Comparison of ENCODE assay signal across 9 cellular contexts in genomic region chr9:98107926-98108325, GRCh38. TPM values are rescaled to one million over a fixed set of nuclear protein-coding genes. Genes with fewer than 3 reads are reported as not detected.
DNase-seq lines count a peak whose midpoint lies in the region; ATAC-seq and TF ChIP-seq lines count a peak whose summit lies in the region.
"Had no signal": no experiment of that assay in that cellular context is flagged by ENCODE, and none has a peak within 500 bp of the region (broad histone marks: within the 10 kb centered on the region; RNA-seq: fewer than 3 reads in every experiment).

No MANE protein-coding gene starts in this region.

- H3K27ac ChIP-seq in osteoblast (ENCODE audit: low read depth, low read length) (no peak overlapping the region), neural progenitor cell (no peak overlapping the region)
- H3K27ac ChIP-seq: WERI-Rb-1 had no signal

- no peak overlapping the region for H3K4me3 Mint-ChIP-seq in activated CD4-positive, alpha-beta memory T cell treated with anti-CD3 and anti-CD28 coated beads, Interleukin-2, amount 10 ng/mL, durations not matched to agents 7 days and 5 days
- H3K4me3 Mint-ChIP-seq in neural progenitor cell, result no peak overlapping the region

- peaks cover 84% of the 10 kb centered on the region for H3K4me1 Mint-ChIP-seq in activated CD4-positive, alpha-beta memory T cell treated with anti-CD3 and anti-CD28 coated beads, Interleukin-2, amount 10 ng/mL, durations not matched to agents 7 days and 5 days
- no peaks in the 10 kb centered on the region for H3K4me1 Mint-ChIP-seq in neural progenitor cell

- POLR2A ChIA-PET in activated CD4-positive, alpha-beta memory T cell treated with anti-CD3 and anti-CD28 coated beads, Interleukin-2, amount 10 ng/mL, durations not matched to agents 7 days and 5 days (lab: Charles Lee), result interaction anchor here (0.6 to 13.5 kb wide), 8 partner anchors 8 to 187 kb away, joined by 3 to 221 read pairs (median 4); partner anchors contain the start of genes ANP32B, TBC1D2 and TRIM14

- DNase-seq in activated CD4-positive, alpha-beta memory T cell treated with anti-CD3 and anti-CD28 coated beads, Interleukin-2, amount 10 ng/mL, durations not matched to agents 7 days and 5 days, result no peak
- DNase-seq in osteoblast (ENCODE audit: insufficient read length, low spot score, missing footprints) (no peak), NCI-H1092 (lab: John Stamatoyannopoulos, UW) (no peak), NCI-H510A (lab: John Stamatoyannopoulos, UW) (no peak), neural progenitor cell (ENCODE audit: low spot score) (no peak)
- DNase-seq: WERI-Rb-1 had no signal

- H3K4me1 ChIP-seq in osteoblast (ENCODE audit: insufficient read depth, low read length) (no peaks in the 10 kb centered on the region), neural progenitor cell (no peaks in the 10 kb centered on the region)
- H3K4me1 ChIP-seq: pancreas had no signal

- no peaks in the 10 kb centered on the region for H3K9me3 ChIP-seq in osteoblast (ENCODE audit: low read depth, low read length)
- no peaks in the 10 kb centered on the region for H3K9me3 ChIP-seq in neural progenitor cell (ENCODE audit: low read depth)
- H3K9me3 ChIP-seq: pancreas had no signal

- H3F3A ChIP-seq in neural progenitor cell (ENCODE audit: low read depth), result no peaks in the 10 kb centered on the region

- no peaks in the 10 kb centered on the region for H3K36me3 ChIP-seq in osteoblast (ENCODE audit: insufficient read depth, low read length)
- no peaks in the 10 kb centered on the region for H3K36me3 ChIP-seq in neural progenitor cell
- H3K36me3 ChIP-seq: pancreas had no signal

- H3K4me2 ChIP-seq in osteoblast (ENCODE audit: insufficient read depth, low read length) (no peak overlapping the region), neural progenitor cell (no peak overlapping the region)

- H3K27ac Mint-ChIP-seq in activated CD4-positive, alpha-beta memory T cell treated with anti-CD3 and anti-CD28 coated beads, Interleukin-2, amount 10 ng/mL, durations not matched to agents 7 days and 5 days, result peak overlapping the region; percentile 93
- H3K27ac Mint-ChIP-seq in neural progenitor cell, result no peak overlapping the region

- H2AFZ ChIP-seq in osteoblast (ENCODE audit: low read length) (peak overlapping the region; percentile 76), neural progenitor cell (replicated peaks) (no peak overlapping the region)

- H3K4me3 ChIP-seq in osteoblast (ENCODE audit: insufficient read depth, low read length), result no peak overlapping the region
- no peak overlapping the region for H3K4me3 ChIP-seq in neural progenitor cell
- H3K4me3 ChIP-seq: pancreas had no signal

- H3K27me3 ChIP-seq in osteoblast (ENCODE audit: insufficient read depth, low read length) (no peaks in the 10 kb centered on the region), neural progenitor cell (no peaks in the 10 kb centered on the region)
- H3K27me3 ChIP-seq: pancreas had no signal

- no peaks in the 10 kb centered on the region for H4K20me1 ChIP-seq in osteoblast (ENCODE audit: insufficient read depth, low read length)
- no peaks in the 10 kb centered on the region for H4K20me1 ChIP-seq in neural progenitor cell (ENCODE audit: low read depth)

- peak; percentile 16 for ATAC-seq in GM18519 (IDR thresholded peaks at IDR 0.05; ENCODE audit: low FRiP score, unreplicated experiment)
- ATAC-seq in HG03103 (IDR thresholded peaks at IDR 0.05; ENCODE audit: low read depth, unreplicated experiment), result peak; percentile 22

- H3K9ac ChIP-seq in neural progenitor cell, result no peak overlapping the region

- H3K79me2 ChIP-seq in osteoblast (ENCODE audit: insufficient read depth, low read length) (no peaks in the 10 kb centered on the region), neural progenitor cell (ENCODE audit: low read depth) (no peaks in the 10 kb centered on the region)

- CTCF ChIA-PET in activated CD4-positive, alpha-beta memory T cell treated with anti-CD3 and anti-CD28 coated beads, Interleukin-2, amount 10 ng/mL, durations not matched to agents 7 days and 5 days (lab: Charles Lee), result interaction anchor here (0.7 to 2.6 kb wide), 7 partner anchors 9 to 123 kb away, joined by 3 to 19 read pairs (median 4); partner anchors contain the start of gene TRIM14

- peaks cover 85% of the 10 kb centered on the region for H3K36me3 Mint-ChIP-seq in activated CD4-positive, alpha-beta memory T cell treated with anti-CD3 and anti-CD28 coated beads, Interleukin-2, amount 10 ng/mL, durations not matched to agents 7 days and 5 days (ENCODE audit: low read depth)
- no peaks in the 10 kb centered on the region for H3K36me3 Mint-ChIP-seq in neural progenitor cell

- no peaks in the 10 kb centered on the region for H3K27me3 Mint-ChIP-seq in activated CD4-positive, alpha-beta memory T cell treated with anti-CD3 and anti-CD28 coated beads, Interleukin-2, amount 10 ng/mL, durations not matched to agents 7 days and 5 days
- peaks cover 3% of the 10 kb centered on the region for H3K27me3 Mint-ChIP-seq in neural progenitor cell (ENCODE audit: insufficient read depth, low read depth)

- TF ChIP-seq CTCF in osteoblast (IDR thresholded peaks at IDR 0.05; ENCODE audit: extremely low read depth, low read depth, low read length) (no peak), neural progenitor cell (IDR thresholded peaks at IDR 0.05) (no peak)

- no peaks in the 10 kb centered on the region for H3K9me3 Mint-ChIP-seq in activated CD4-positive, alpha-beta memory T cell treated with anti-CD3 and anti-CD28 coated beads, Interleukin-2, amount 10 ng/mL, durations not matched to agents 7 days and 5 days
- peaks cover 3% of the 10 kb centered on the region for H3K9me3 Mint-ChIP-seq in neural progenitor cell

RNA-seq across cellular contexts. Expression of gene TRIM14, which starts 11.1 kb away (rescaled TPM):
- 100 to 1,000 TPM in 1 of 2 experiments, 10 to 100 TPM in 1; 99.4 to 101 TPM for total RNA-seq in activated CD4-positive, alpha-beta memory T cell treated with anti-CD3 and anti-CD28 coated beads, Interleukin-2, amount 10 ng/mL, durations not matched to agents 7 days and 5 days
- total RNA-seq in osteoblast (0.59 and 1.1 TPM in 2 replicates), neural progenitor cell (ENCODE audit: low replicate concordance) (0.17 and 2.7 TPM in 2 replicates)

RNA-seq across cellular contexts. Expression of gene NANS, which starts 51.4 kb away (rescaled TPM):
- 10 to 100 TPM; 46.1 to 47.3 TPM for total RNA-seq in activated CD4-positive, alpha-beta memory T cell treated with anti-CD3 and anti-CD28 coated beads, Interleukin-2, amount 10 ng/mL, durations not matched to agents 7 days and 5 days
- total RNA-seq in osteoblast (56.1 and 56.6 TPM in 2 replicates), neural progenitor cell (ENCODE audit: low replicate concordance) (13.0 and 17.0 TPM in 2 replicates)

Comparison
In these comparisons a context has a peak if more than half of its experiments do, and no peak if none do; other contexts are left out.
1. RNA of gene TRIM14, which starts 11.1 kb away (total RNA-seq): 99.4 to 101 TPM in activated CD4-positive, alpha-beta memory T cell treated with anti-CD3 and anti-CD28 coated beads, Interleukin-2, amount 10 ng/mL, durations not matched to agents 7 days and 5 days; 0.59 to 1.1 TPM in osteoblast and 0.17 to 2.7 TPM in neural progenitor cell; every median in the first group is over 10 times any median in the second.